Comparison of ENCODE assay signal across 1 cellular context in the genomic region with DNA sequence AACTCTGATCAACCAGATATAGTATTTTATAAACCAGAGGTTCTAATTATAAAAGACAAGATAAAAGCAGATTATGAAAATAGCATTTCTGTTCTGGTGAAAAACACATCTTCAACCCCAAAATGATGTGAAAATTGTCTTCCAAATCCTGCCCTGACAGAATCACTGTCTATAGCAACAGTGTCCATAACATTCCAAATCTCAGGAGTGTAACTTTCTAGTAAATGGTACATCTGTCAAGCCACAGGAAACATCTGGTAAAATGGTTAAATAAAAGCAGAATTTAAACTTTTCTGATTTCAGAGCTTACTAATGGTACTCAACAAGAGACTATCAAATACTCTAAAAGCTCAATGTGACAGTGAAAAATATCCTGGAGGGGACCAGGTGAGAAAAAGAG.
TF ChIP-seq lines count a peak whose summit lies in the region.

No MANE protein-coding gene starts in this region.

TF ChIP-seq in endothelial cell of umbilical vein, 7 proteins besides CTCF, POLR2A, EP300 and RAD21 (continued from another document):
- TF ChIP-seq, protein P1, sequence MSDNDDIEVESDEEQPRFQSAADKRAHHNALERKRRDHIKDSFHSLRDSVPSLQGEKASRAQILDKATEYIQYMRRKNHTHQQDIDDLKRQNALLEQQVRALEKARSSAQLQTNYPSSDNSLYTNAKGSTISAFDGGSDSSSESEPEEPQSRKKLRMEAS (IDR thresholded peaks at IDR 0.05; ENCODE audit: insufficient read depth, insufficient read length): no peak
- TF ChIP-seq FOS (IDR thresholded peaks at IDR 0.05; ENCODE audit: borderline replicate concordance, insufficient read depth, low read length) (no peak), JUN (IDR thresholded peaks at IDR 0.05; ENCODE audit: borderline replicate concordance, insufficient read depth, insufficient read length, low read depth) (no peak), POLR2AphosphoS5 (IDR thresholded peaks at IDR 0.05; ENCODE audit: insufficient read depth, low read depth, low read length) (no peak), EZH2 (IDR thresholded peaks at IDR 0.05; ENCODE audit: borderline replicate concordance, low read depth, low read length, severe bottlenecking) (no peak), MYC (IDR thresholded peaks at IDR 0.05; ENCODE audit: low read depth, low read length) (no peak)
